In genomic region chr6:108463789-108464188, GRCh38 we compare ENCODE assay signal across 26 cellular contexts.
DNase-seq lines count a peak whose midpoint lies in the region; ATAC-seq and TF ChIP-seq lines count a peak whose summit lies in the region.
"Had no signal": no experiment of that assay in that cellular context is flagged by ENCODE, and none has a peak within 500 bp of the region (broad histone marks: within the 10 kb centered on the region; RNA-seq: fewer than 3 reads in every experiment).

No MANE protein-coding gene starts in this region.

- H3K27me3 Mint-ChIP-seq in brain: no peaks in the 10 kb centered on the region
- H3K27me3 Mint-ChIP-seq in T-cell: no peaks in the 10 kb centered on the region

- H3K36me3 Mint-ChIP-seq in brain (no peaks in the 10 kb centered on the region), T-cell (no peaks in the 10 kb centered on the region)
- H3K36me3 Mint-ChIP-seq: activated CD8-positive, alpha-beta memory T cell treated with anti-CD3 and anti-CD28 coated beads, Interleukin-2, amount 10 ng/mL, durations not matched to agents 7 days and 5 days had no signal

- H3K9me3 Mint-ChIP-seq in brain: peaks cover 0 to 2% (median 0%) of the 10 kb centered on the region in 5 experiments
- no peaks in the 10 kb centered on the region for H3K9me3 Mint-ChIP-seq in T-cell
- H3K9me3 Mint-ChIP-seq: endodermal cell, neural crest cell had no signal

- WGBS in spleen, 5 donors: 44 to 62% (median 56%) methylated on average over 4 of the region's 4 CpGs

- H3K4me3 Mint-ChIP-seq in brain: peak overlapping the region in 4 of 5 experiments; percentile 27 to 73 (median 50)
- H3K4me3 Mint-ChIP-seq in T-cell: no peak overlapping the region
- H3K4me3 Mint-ChIP-seq: activated CD8-positive, alpha-beta memory T cell treated with anti-CD3 and anti-CD28 coated beads, Interleukin-2, amount 10 ng/mL, durations not matched to agents 7 days and 5 days; endodermal cell; neural crest cell had no signal

- no peaks in the 10 kb centered on the region for H3K36me3 ChIP-seq in spleen
- H3K36me3 ChIP-seq: adrenal gland, gastroesophageal sphincter, lower lobe of right lung, Peyer's patch, right lobe of liver had no signal

- intact Hi-C loops in spleen (cut with DNase I; ENCODE audit: low total_unique reads): no loop called here

- POLR2A ChIA-PET in T-cell (lab: Charles Lee): interaction anchor here in 1 of 2 donors (0.6 kb wide), 1 partner anchor 10 kb away, joined by 6 read pairs; no protein-coding TSS in a partner anchor

- H3K27ac ChIP-seq in spleen: peak overlapping the region in 5 of 8 donors; percentile 3 to 40 (median 21)
- H3K27ac ChIP-seq: adrenal gland, coronary artery, gastroesophageal sphincter, lower lobe of right lung, Peyer's patch, right lobe of liver had no signal

- peaks cover 0 to 11% (median 3%) of the 10 kb centered on the region in 6 donors for H3K4me1 ChIP-seq in spleen
- H3K4me1 ChIP-seq: lower lobe of right lung, Peyer's patch, right lobe of liver had no signal

- H3K27ac Mint-ChIP-seq in brain: peak overlapping the region; percentile 0 to 87 (median 80)
- no peak overlapping the region for H3K27ac Mint-ChIP-seq in T-cell
- H3K27ac Mint-ChIP-seq: activated CD8-positive, alpha-beta memory T cell treated with anti-CD3 and anti-CD28 coated beads, Interleukin-2, amount 10 ng/mL, durations not matched to agents 7 days and 5 days; endodermal cell had no signal

- H3K9me3 ChIP-seq in spleen: no peaks in the 10 kb centered on the region
- H3K9me3 ChIP-seq: adrenal gland, gastroesophageal sphincter, lower lobe of right lung, Peyer's patch, right lobe of liver had no signal

- ATAC-seq in T-cell (replicated peaks in 1 of 4): no peak
- ATAC-seq: activated CD8-positive, alpha-beta memory T cell treated with anti-CD3 and anti-CD28 coated beads, Interleukin-2, amount 10 ng/mL, durations not matched to agents 7 days and 5 days; gastroesophageal sphincter; lower lobe of right lung had no signal

- no peak overlapping the region for H3K4me3 ChIP-seq in spleen
- H3K4me3 ChIP-seq: adrenal gland, coronary artery, gastroesophageal sphincter, lower lobe of right lung, Peyer's patch, right lobe of liver had no signal

- no peak for TF ChIP-seq CTCF in brain (conservative IDR thresholded peaks at IDR 0.05)
- TF ChIP-seq CTCF in spleen (IDR thresholded peaks at IDR 0.05 in 8 of 11, conservative IDR thresholded peaks at IDR 0.05 in 3 of 11): no peak

- DNase-seq in NCI-H446 treated with DMSO at 0.1 percent for 48 hours (lab: John Stamatoyannopoulos, UW) (peak; percentile 15), iris pigment epithelial cell (ENCODE audit: low read depth) (peak; percentile 8), spleen (no peak), T-cell (no peak), NCI-H1092 treated with DMSO at 0.1 percent for 48 hours (lab: John Stamatoyannopoulos, UW) (no peak), NOMO-1 treated with dmso at 0.1 percent for 144 hours (lab: John Stamatoyannopoulos, UW; ENCODE audit: unreplicated experiment) (no peak), NCI-H1436 (lab: John Stamatoyannopoulos, UW) (no peak)
- DNase-seq: activated CD4-positive, CD25-positive, alpha-beta regulatory T cell; activated CD8-positive, alpha-beta memory T cell treated with anti-CD3 and anti-CD28 coated beads, Interleukin-2, amount 10 ng/mL, durations not matched to agents 7 days and 5 days; activated naive CD4-positive, alpha-beta T cell treated with Interleukin-2 at 50 U/mL for 16 hours; adrenal gland; endodermal cell; Kasumi-1; kidney; lower lobe of right lung; NCI-H1694 treated with DMSO at 0.1 percent for 48 hours; NCI-H2171 treated with DMSO at 0.1 percent for 48 hours; NCI-H526; Peyer's patch; right lobe of liver; stimulated activated naive CD4-positive, alpha-beta T cell treated with Interleukin-2 at 50 U/mL for 16 hours; T-helper 1 cell had no signal

- no peak for TF ChIP-seq POLR2A in spleen (IDR thresholded peaks at IDR 0.05)

- H3K4me1 Mint-ChIP-seq in brain (peaks cover 32% of the 10 kb centered on the region), T-cell (no peaks in the 10 kb centered on the region)
- H3K4me1 Mint-ChIP-seq: activated CD8-positive, alpha-beta memory T cell treated with anti-CD3 and anti-CD28 coated beads, Interleukin-2, amount 10 ng/mL, durations not matched to agents 7 days and 5 days had no signal

- CTCF ChIA-PET in T-cell (lab: Charles Lee): no interaction called here

- H3K27me3 ChIP-seq in spleen (replicated peaks in 1 of 7): no peaks in the 10 kb centered on the region
- H3K27me3 ChIP-seq: adrenal gland, gastroesophageal sphincter, Peyer's patch, right lobe of liver had no signal

Comparison
In these comparisons a context has a peak if more than half of its experiments do, and no peak if none do; other contexts are left out.
1. DNase-seq: peak in NCI-H446 treated with DMSO at 0.1 percent for 48 hours (single experiment) and iris pigment epithelial cell (single experiment); none in spleen (single experiment), T-cell (0 of 34), NCI-H1092 treated with DMSO at 0.1 percent for 48 hours (single experiment), NOMO-1 treated with dmso at 0.1 percent for 144 hours (single experiment) and NCI-H1436 (single experiment).
2. H3K27ac Mint-ChIP-seq: peak in brain (5 of 5); none in T-cell (0 of 2).
3. H3K4me3 Mint-ChIP-seq: peak in brain (4 of 5); none in T-cell (0 of 3).